Comparison of ENCODE assay signal across 8 cellular contexts in the genomic region with DNA sequence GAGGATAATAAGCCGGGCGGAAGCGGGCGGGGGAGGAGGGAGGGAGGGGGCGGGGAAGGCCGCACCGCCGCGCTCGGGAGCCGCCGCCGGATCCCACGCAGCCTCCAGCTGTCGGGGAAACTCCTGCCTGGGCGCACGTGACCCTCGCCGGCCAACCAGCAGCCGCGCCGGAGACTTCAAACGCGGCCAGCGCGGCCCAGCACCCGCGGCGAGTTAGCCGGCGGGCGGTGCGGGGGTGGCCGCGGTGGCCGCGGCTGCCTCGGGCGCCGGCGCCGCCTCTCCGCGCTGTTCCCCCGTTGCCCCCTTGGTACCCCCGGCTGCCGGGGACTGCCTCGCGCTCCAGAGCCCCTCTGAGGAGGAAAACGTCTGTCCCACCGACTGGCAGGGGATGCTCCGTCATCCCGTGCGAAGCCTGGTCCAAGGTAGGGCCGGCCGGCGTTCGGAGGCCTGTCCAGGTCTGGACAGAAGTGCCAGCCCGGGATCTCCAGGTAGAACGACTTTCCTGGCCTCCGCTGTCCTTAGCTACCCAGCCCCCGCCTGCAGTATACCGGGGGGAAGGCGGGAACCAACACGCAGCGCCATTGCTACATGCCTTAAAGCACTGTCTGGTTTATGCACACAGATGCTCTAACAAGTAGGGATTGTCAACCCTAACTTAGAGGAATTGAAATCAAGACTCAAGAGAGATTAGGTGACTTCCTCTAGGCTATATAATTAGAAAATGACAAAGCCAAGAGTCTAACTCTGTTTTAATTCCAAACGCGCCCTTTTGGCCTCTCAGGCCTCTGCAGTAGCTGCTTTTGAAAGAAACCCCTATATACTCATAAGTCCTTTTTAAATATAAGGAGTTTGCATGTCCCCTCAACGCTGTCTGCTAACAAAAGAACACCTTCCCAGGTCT. TPM values are rescaled to one million over a fixed set of nuclear protein-coding genes. Genes with fewer than 3 reads are reported as not detected.
DNase-seq lines count a peak whose midpoint lies in the region; ATAC-seq and TF ChIP-seq lines count a peak whose summit lies in the region.

A gene with protein sequence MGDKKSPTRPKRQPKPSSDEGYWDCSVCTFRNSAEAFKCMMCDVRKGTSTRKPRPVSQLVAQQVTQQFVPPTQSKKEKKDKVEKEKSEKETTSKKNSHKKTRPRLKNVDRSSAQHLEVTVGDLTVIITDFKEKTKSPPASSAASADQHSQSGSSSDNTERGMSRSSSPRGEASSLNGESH (minus strand): TSS at position 9 of the 901 bp plus-strand sequence. CDS start 68 bp downstream, outside the sequence.

- H3K27me3 Mint-ChIP-seq in activated CD4-positive, alpha-beta T cell treated with anti-CD3 and anti-CD28 coated beads for 36 hours = no peaks in the 10 kb centered on the region

- no peak for TF ChIP-seq CTCF in choroid plexus epithelial cell (conservative IDR thresholded peaks at IDR 0.05; ENCODE audit: low read depth, low read length)

- CTCF ChIA-PET in activated CD4-positive, alpha-beta T cell treated with anti-CD3 and anti-CD28 coated beads for 36 hours (lab: Charles Lee) = interaction anchor here (1.0 kb wide), 1 partner anchor 58 kb away, joined by 3 read pairs; no protein-coding TSS in a partner anchor

- peak; percentile 97 for DNase-seq in AG08396 (ENCODE audit: low spot score)
- peak; percentile 60 to 88 for DNase-seq in NCI-H446 (lab: John Stamatoyannopoulos, UW)
- DNase-seq in activated CD4-positive, alpha-beta T cell treated with anti-CD3 and anti-CD28 coated beads for 36 hours = peak; percentile 93
- DNase-seq in choroid plexus epithelial cell (ENCODE audit: low read depth) = peak; percentile 90
- DNase-seq in kidney tubule cell (ENCODE audit: low spot score) = peak; percentile 91
- peak; percentile 62 to 71 for DNase-seq in stimulated activated CD4-positive, alpha-beta T cell treated with anti-CD3 and anti-CD28 coated beads, Interleukin-1b, Interleukin-23, amount 100 ng/mL, for 1 hour (ENCODE audit: low read depth in 2 of 2)

- peaks cover 12% of the 10 kb centered on the region for H3K36me3 Mint-ChIP-seq in activated CD4-positive, alpha-beta T cell treated with anti-CD3 and anti-CD28 coated beads for 36 hours (ENCODE audit: low read depth)

- H3K4me3 ChIP-seq in choroid plexus epithelial cell (ENCODE audit: low read depth, low read length) = peak within 1 kb of the TSS; percentile 82

- POLR2A ChIA-PET in activated CD4-positive, alpha-beta T cell treated with anti-CD3 and anti-CD28 coated beads for 36 hours (lab: Charles Lee) = no interaction called here

- H3K9me3 Mint-ChIP-seq in activated CD4-positive, alpha-beta T cell treated with anti-CD3 and anti-CD28 coated beads for 36 hours (ENCODE audit: low read depth) = no peaks in the 10 kb centered on the region

- peaks cover 32% of the 10 kb centered on the region for H3K4me1 Mint-ChIP-seq in activated CD4-positive, alpha-beta T cell treated with anti-CD3 and anti-CD28 coated beads for 36 hours

- intact Hi-C loops in activated CD4-positive, alpha-beta T cell treated with anti-CD3 and anti-CD28 coated beads for 36 hours (cut with DNase I, micrococcal nuclease) = loop anchor here (1.0 to 5.0 kb wide), 7 partner anchors 62 to 1520 kb away; partner anchors contain the start of genes PPHLN1 (in 2 of the 2), ZCRB1 (in 2 of the 2), GXYLT1 (in 1 of the 2) and IRAK4 (in 1 of the 2)

- H3K4me3 Mint-ChIP-seq in activated CD4-positive, alpha-beta T cell treated with anti-CD3 and anti-CD28 coated beads for 36 hours = peak within 1 kb of the TSS; percentile 87

- H3K27ac Mint-ChIP-seq in activated CD4-positive, alpha-beta T cell treated with anti-CD3 and anti-CD28 coated beads for 36 hours = peak within 1 kb of the TSS; percentile 90

- ATAC-seq in GM18873 (IDR thresholded peaks at IDR 0.05; ENCODE audit: low FRiP score, unreplicated experiment) = peak; percentile 70
- peak; percentile 81 for ATAC-seq in HG03135 (IDR thresholded peaks at IDR 0.05; ENCODE audit: unreplicated experiment)
- ATAC-seq in activated CD4-positive, alpha-beta T cell treated with anti-CD3 and anti-CD28 coated beads for 36 hours = peak; percentile 82

RNA-seq across cellular contexts. Expression of the gene that starts here (rescaled TPM):
- 10 to 100 TPM; 32.8 to 34.4 TPM for total RNA-seq in activated CD4-positive, alpha-beta T cell treated with anti-CD3 and anti-CD28 coated beads for 36 hours

Comparison
In these comparisons a context has a peak if more than half of its experiments do, and no peak if none do; other contexts are left out.
1. Peak in every context shown above with its lines: DNase-seq, ATAC-seq and H3K4me3 ChIP-seq.